ENCODE assay signal across 35 cellular contexts in the genomic region with DNA sequence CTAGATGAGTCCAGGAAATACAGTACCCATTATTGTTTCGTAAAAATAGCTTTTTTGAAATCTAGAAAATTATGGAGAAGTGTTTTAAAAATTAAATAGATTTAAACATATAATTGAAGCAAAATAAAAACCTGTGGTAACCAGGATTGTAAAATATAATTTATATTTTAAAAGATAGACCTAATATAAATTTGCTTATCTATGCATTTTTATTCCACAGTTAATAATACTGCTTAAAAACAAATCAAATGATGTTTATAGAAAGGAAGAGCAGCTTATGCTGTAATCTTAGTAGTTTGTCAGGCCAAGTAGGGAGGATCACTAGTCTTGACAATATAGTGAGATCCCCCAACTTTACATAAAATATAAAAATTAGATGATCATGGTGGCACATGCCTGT.
"Had no signal": no experiment of that assay in that cellular context is flagged by ENCODE, and none has a peak within 500 bp of the region (broad histone marks: within the 10 kb centered on the region; RNA-seq: fewer than 3 reads in every experiment).

No MANE protein-coding gene starts in this region.

- H3K4me3 ChIP-seq: MG63 had no signal

- DNase-seq: MG63, MM.1S, MV-4-11, NCI-H1048, NCI-H1092, NCI-H1092 treated with DMSO at 0.1 percent for 48 hours, NCI-H1105, NCI-H1105 treated with DMSO at 0.1 percent for 48 hours, NCI-H1417, NCI-H1417 treated with DMSO at 0.1 percent for 48 hours, NCI-H1436, NCI-H1436 treated with DMSO at 0.1 percent for 48 hours, NCI-H146, NCI-H1694, NCI-H1694 treated with DMSO at 0.1 percent for 48 hours, NCI-H187, NCI-H187 treated with DMSO at 0.1 percent for 48 hours, NCI-H1930, NCI-H2029, NCI-H2029 treated with DMSO at 0.1 percent for 48 hours, NCI-H2081, NCI-H2081 treated with DMSO at 0.1 percent for 48 hours, NCI-H2107, NCI-H2171, NCI-H2171 treated with DMSO at 0.1 percent for 48 hours, NCI-H2227 treated with DMSO at 0.1 percent for 48 hours, NCI-H226, NCI-H345, NCI-H446, NCI-H446 treated with DMSO at 0.1 percent for 48 hours, NCI-H510A, NCI-H510A treated with DMSO at 0.1 percent for 48 hours, NCI-H524, NCI-H524 treated with DMSO at 0.1 percent for 48 hours, NCI-H526 had no signal

- H3K36me3 ChIP-seq: MG63 had no signal

- H3K27me3 ChIP-seq: MG63 had no signal

- H3K9me3 ChIP-seq: MG63 had no signal
